In genomic region chr12:88600272-88600671, GRCh38 we compare ENCODE assay signal across 15 cellular contexts. TPM values are rescaled to one million over a fixed set of nuclear protein-coding genes. Genes with fewer than 3 reads are reported as not detected.
A peak's percentile ranks its signal among the peaks of the same experiment; 100 is the strongest.
DNase-seq lines count a peak whose midpoint lies in the region; ATAC-seq, FAIRE-seq and TF ChIP-seq lines count a peak whose summit lies in the region.
"Had no signal": no experiment of that assay in that cellular context is flagged by ENCODE, and none has a peak within 500 bp of the region (broad histone marks: within the 10 kb centered on the region; RNA-seq: fewer than 3 reads in every experiment).

No MANE protein-coding gene starts in this region.

- no peak for ATAC-seq in GM18505 (IDR thresholded peaks at IDR 0.05; ENCODE audit: unreplicated experiment)
- no peak for ATAC-seq in HG02798 (IDR thresholded peaks at IDR 0.05; ENCODE audit: poor library complexity, unreplicated experiment)
- ATAC-seq: mucosa of descending colon had no signal

- H3K36me3 ChIP-seq in BJ (ENCODE audit: control insufficient read depth, insufficient read depth, low read length) (no peaks in the 10 kb centered on the region), mammary epithelial cell (ENCODE audit: insufficient read depth, low read length) (no peaks in the 10 kb centered on the region), keratinocyte (ENCODE audit: control insufficient read depth in 2 of 2, extremely low read depth in 1 of 2, insufficient read depth in 2 of 2, low read length in 2 of 2) (no peaks in the 10 kb centered on the region)

- H3K79me2 ChIP-seq in mammary epithelial cell (ENCODE audit: insufficient read depth, low read length) = no peaks in the 10 kb centered on the region
- no peaks in the 10 kb centered on the region for H3K79me2 ChIP-seq in keratinocyte (ENCODE audit: control insufficient read depth, insufficient read depth, low read length)

- dilution Hi-C loops in mammary epithelial cell (cut with HindIII; ENCODE audit: low sequenced_read_pairs) (no loop called here), keratinocyte (cut with MboI; ENCODE audit: extremely low pct_ligation_motif_present, low sequenced_read_pairs) (no loop called here)

- CTCF ChIA-PET in BJ (lab: Yijun Ruan, JAX) (no interaction called here), mammary epithelial cell (lab: Charles Lee; ENCODE audit: low non-redundant PET) (no interaction called here)

- no peak for TF ChIP-seq POLR2A in GM18505 (IDR thresholded peaks at IDR 0.05; ENCODE audit: borderline replicate concordance, extremely low read depth, insufficient read depth, insufficient read length)

- H3K27me3 ChIP-seq in BJ (ENCODE audit: control insufficient read depth, insufficient read depth, low read length) = no peaks in the 10 kb centered on the region
- no peaks in the 10 kb centered on the region for H3K27me3 ChIP-seq in mammary epithelial cell (ENCODE audit: insufficient read depth, low read length)
- H3K27me3 ChIP-seq in keratinocyte (ENCODE audit: control insufficient read depth, extremely low read depth, insufficient read depth, low read length) = no peaks in the 10 kb centered on the region

- 25% methylated on average over 4 of the region's 4 CpGs for WGBS in mammary epithelial cell (ENCODE audit: low coverage, missing lambda C conversion rate)

- H3K4me2 ChIP-seq in mammary epithelial cell (ENCODE audit: insufficient read depth, low read depth, low read length) = peak overlapping the region; percentile 6
- no peak overlapping the region for H3K4me2 ChIP-seq in keratinocyte (ENCODE audit: control insufficient read depth, extremely low read depth, insufficient read depth, low read depth, low read length)

- no peaks in the 10 kb centered on the region for H3K9me3 ChIP-seq in mammary epithelial cell (replicated peaks; ENCODE audit: insufficient read depth, low read length)
- no peaks in the 10 kb centered on the region for H3K9me3 ChIP-seq in keratinocyte (ENCODE audit: control insufficient read depth, low read depth, low read length)
- H3K9me3 ChIP-seq: mucosa of descending colon had no signal

- H3K27ac ChIP-seq in mammary epithelial cell (ENCODE audit: insufficient read depth, low read depth, low read length) (no peak overlapping the region), keratinocyte (ENCODE audit: control insufficient read depth, insufficient read depth, low read length) (no peak overlapping the region)
- H3K27ac ChIP-seq: VCaP had no signal

- peak; percentile 76 for FAIRE-seq in keratinocyte (lab: Jason Lieb, UNC)

- H2AFZ ChIP-seq in mammary epithelial cell (ENCODE audit: low read depth, low read length) (no peak overlapping the region), keratinocyte (ENCODE audit: control insufficient read depth, low read length) (no peak overlapping the region)

- H4K20me1 ChIP-seq in mammary epithelial cell (ENCODE audit: insufficient read depth, low read length) (no peaks in the 10 kb centered on the region), keratinocyte (ENCODE audit: control insufficient read depth, extremely low read depth, insufficient read depth, low read length) (no peaks in the 10 kb centered on the region)

- H3K4me3 ChIP-seq in BJ (ENCODE audit: low read depth, low read length) (no peak overlapping the region), mammary epithelial cell (replicated peaks in 1 of 3; ENCODE audit: insufficient read depth in 1 of 3, low read depth in 2 of 3, low read length in 3 of 3) (no peak overlapping the region), keratinocyte (ENCODE audit: control insufficient read depth in 2 of 3, extremely low read depth in 1 of 3, insufficient read depth in 2 of 3, low read depth in 1 of 3, low read length in 3 of 3) (no peak overlapping the region)
- H3K4me3 ChIP-seq: mucosa of descending colon had no signal

- H3K4me1 ChIP-seq in mammary epithelial cell (ENCODE audit: insufficient read depth, low read length) (peaks cover 9% of the 10 kb centered on the region), keratinocyte (ENCODE audit: control insufficient read depth, extremely low read depth, insufficient read depth, low read length) (no peaks in the 10 kb centered on the region)

- POLR2A ChIA-PET in BJ (lab: Charles Lee) = no interaction called here

- in situ Hi-C loops in mammary epithelial cell (cut with MboI; ENCODE audit: low sequenced_read_pairs in 2 of 2) = no loop called here

- DNase-seq in BJ (ENCODE audit: low read depth) (peak; percentile 54), LHCN-M2 (ENCODE audit: low read depth) (peak; percentile 88), mammary epithelial cell (peak; percentile 82), keratinocyte (ENCODE audit: low read depth, low spot score) (no peak), NAMALWA (ENCODE audit: low spot score) (no peak), NCI-H2081 treated with DMSO at 0.1 percent for 48 hours (lab: John Stamatoyannopoulos, UW) (no peak)
- DNase-seq: aorta, glutamatergic neuron, mucosa of descending colon, NCI-H1092, NCI-H345, posterior cingulate gyrus had no signal

- BruUV-seq in mammary epithelial cell (replicated peaks; lab: Mats Ljungman, UMichigan) = no TSS peak

- no peak overlapping the region for H3K9ac ChIP-seq in mammary epithelial cell (ENCODE audit: insufficient read depth, low read length)
- H3K9ac ChIP-seq in keratinocyte (ENCODE audit: control insufficient read depth, extremely low read depth, insufficient read depth, low read length) = no peak overlapping the region

- TF ChIP-seq CTCF in BJ (IDR thresholded peaks at IDR 0.05; ENCODE audit: insufficient read depth, low read depth, low read length) (no peak), mammary epithelial cell (conservative IDR thresholded peaks at IDR 0.05 in 1 of 2, IDR thresholded peaks at IDR 0.05 in 1 of 2; ENCODE audit: extremely low read depth in 1 of 2, insufficient read depth in 1 of 2, low read depth in 1 of 2, low read length in 2 of 2) (no peak), keratinocyte (optimal IDR thresholded peaks at IDR 0.05 in 1 of 3, IDR thresholded peaks at IDR 0.05 in 1 of 3, conservative IDR thresholded peaks at IDR 0.05 in 1 of 3; ENCODE audit: extremely low read depth in 1 of 3, insufficient read depth in 2 of 3, low read length in 3 of 3) (no peak)

- intact Hi-C loops in mammary epithelial cell (cut with micrococcal nuclease) = no loop called here

- H3K9me1 ChIP-seq in keratinocyte (ENCODE audit: control insufficient read depth, extremely low read depth, insufficient read depth, low read length) = no peaks in the 10 kb centered on the region

RNA-seq across cellular contexts. Expression of gene KITLG, which starts 20.0 kb away (rescaled TPM):
- 17.0 and 43.0 TPM in 2 replicates for polyA plus RNA-seq in BJ (2011; rRNA removed)
- 52.1 and 52.4 TPM in 2 replicates for polyA minus RNA-seq in BJ (2011; rRNA and poly(A)+ RNA removed)
- total RNA-seq in LHCN-M2 (2014; rRNA removed) = 6.2 and 10.4 TPM in 2 replicates
- 0.70 TPM for polyA plus RNA-seq in LHCN-M2 (2012)
- 10 to 100 TPM; 26.2 to 45.3 TPM for total RNA-seq in mammary epithelial cell
- polyA plus RNA-seq in mammary epithelial cell = 15.0 TPM
- polyA minus RNA-seq in mammary epithelial cell = 30.2 TPM
- 10.7 to 21.2 TPM (median 11.3 TPM) in 3 replicates for polyA plus RNA-seq in keratinocyte
- 7.6 TPM for polyA plus RNA-seq in keratinocyte (2011; ENCODE audit: low read depth)
- polyA plus RNA-seq in keratinocyte (2011; cell fraction: cytosol; rRNA removed) = 8.4 and 15.4 TPM in 2 replicates
- 9.6 and 10.9 TPM in 2 replicates for polyA plus RNA-seq in keratinocyte (2011; cell fraction: nucleus; rRNA removed)
- polyA plus RNA-seq in keratinocyte (2012; ENCODE audit: low replicate concordance) = 8.3 and 12.1 TPM in 2 replicates
- 7.1 to 27.5 TPM (median 15.6 TPM) in 3 replicates for polyA minus RNA-seq in keratinocyte
- 49.3 TPM for polyA minus RNA-seq in keratinocyte (2011; cell fraction: cytosol; rRNA and poly(A)+ RNA removed)
- polyA minus RNA-seq in keratinocyte (2011; cell fraction: nucleus; rRNA and poly(A)+ RNA removed) = 16.0 and 29.9 TPM in 2 replicates

Comparison
In these comparisons a context has a peak if more than half of its experiments do, and no peak if none do; other contexts are left out.
1. DNase-seq: peak in BJ (single experiment), LHCN-M2 (single experiment) and mammary epithelial cell (single experiment); none in keratinocyte (single experiment), NAMALWA (single experiment) and NCI-H2081 treated with DMSO at 0.1 percent for 48 hours (single experiment).